ENCODE assay signal across 29 cellular contexts in genomic region chr21:27306821-27307746, GRCh38.
DNase-seq lines count a peak whose midpoint lies in the region; ATAC-seq and TF ChIP-seq lines count a peak whose summit lies in the region.
"Had no signal": no experiment of that assay in that cellular context is flagged by ENCODE, and none has a peak within 500 bp of the region (broad histone marks: within the 10 kb centered on the region; RNA-seq: fewer than 3 reads in every experiment).

No MANE protein-coding gene starts in this region.

- no peaks in the 10 kb centered on the region for H3K36me3 Mint-ChIP-seq in nephron (ENCODE audit: low read depth)
- H3K36me3 Mint-ChIP-seq: neural progenitor cell; stimulated activated memory B cell treated with anti-CD40 and anti-IgM and Interleukin-4, amounts not matched to agents 10 μg/mL and 1 μg/mL and 100 μg/mL, for 72 hours had no signal

- H3K27me3 Mint-ChIP-seq in nephron (ENCODE audit: low read depth): peaks cover under 1% of the 10 kb centered on the region
- H3K27me3 Mint-ChIP-seq: activated CD4-positive, alpha-beta memory T cell treated with anti-CD3 and anti-CD28 coated beads, Interleukin-2, amount 10 ng/mL, durations not matched to agents 7 days and 5 days; stimulated activated memory B cell treated with anti-CD40 and anti-IgM and Interleukin-4, amounts not matched to agents 10 μg/mL and 1 μg/mL and 100 μg/mL, for 72 hours; T-helper 17 cell had no signal

- peak overlapping the region; percentile 49 to 95 (median 79) for H3K27ac Mint-ChIP-seq in nephron
- H3K27ac Mint-ChIP-seq: activated CD4-positive, alpha-beta memory T cell treated with anti-CD3 and anti-CD28 coated beads, Interleukin-2, amount 10 ng/mL, durations not matched to agents 7 days and 5 days; neural progenitor cell; stimulated activated memory B cell treated with anti-CD40 and anti-IgM and Interleukin-4, amounts not matched to agents 10 μg/mL and 1 μg/mL and 100 μg/mL, for 72 hours; T-helper 17 cell had no signal

- H3K9me3 Mint-ChIP-seq in nephron: peaks cover 11% of the 10 kb centered on the region
- H3K9me3 Mint-ChIP-seq: neural progenitor cell had no signal

- intact Hi-C loops in Right ventricle myocardium superior (cut with DNase I): no loop called here

- peak; percentile 90 for ATAC-seq in Right ventricle myocardium superior (ENCODE audit: poor library complexity)
- ATAC-seq in gastroesophageal sphincter: peak; percentile 85
- no peak for ATAC-seq in foreskin keratinocyte
- ATAC-seq in GM21360 (IDR thresholded peaks at IDR 0.05; ENCODE audit: unreplicated experiment): no peak
- ATAC-seq: stimulated activated memory B cell treated with anti-CD40 and anti-IgM and Interleukin-4, amounts not matched to agents 10 μg/mL and 1 μg/mL and 100 μg/mL, for 72 hours; T-helper 17 cell had no signal

- H3K36me3 ChIP-seq in right atrium auricular region (no peaks in the 10 kb centered on the region), gastroesophageal sphincter (no peaks in the 10 kb centered on the region)
- H3K36me3 ChIP-seq: BLaER1, colonic mucosa, neural progenitor cell, sigmoid colon had no signal

- H3K9me3 ChIP-seq in right atrium auricular region (no peaks in the 10 kb centered on the region), gastroesophageal sphincter (no peaks in the 10 kb centered on the region)
- H3K9me3 ChIP-seq: BLaER1, colonic mucosa, sigmoid colon had no signal

- peaks cover 13% of the 10 kb centered on the region for H3K4me1 Mint-ChIP-seq in nephron
- H3K4me1 Mint-ChIP-seq: activated CD4-positive, alpha-beta memory T cell treated with anti-CD3 and anti-CD28 coated beads, Interleukin-2, amount 10 ng/mL, durations not matched to agents 7 days and 5 days; neural progenitor cell; stimulated activated memory B cell treated with anti-CD40 and anti-IgM and Interleukin-4, amounts not matched to agents 10 μg/mL and 1 μg/mL and 100 μg/mL, for 72 hours; T-helper 17 cell had no signal

- H3K27ac ChIP-seq in right atrium auricular region: peak overlapping the region in 1 of 2 donors; percentile 6
- peak overlapping the region in 1 of 4 donors; percentile 10 for H3K27ac ChIP-seq in gastroesophageal sphincter
- H3K27ac ChIP-seq in foreskin keratinocyte: no peak overlapping the region
- H3K27ac ChIP-seq: BLaER1, colonic mucosa, neural progenitor cell had no signal

- H3K4me1 ChIP-seq in right atrium auricular region: no peaks in the 10 kb centered on the region
- H3K4me1 ChIP-seq in gastroesophageal sphincter: peaks cover 0 to 9% (median 0%) of the 10 kb centered on the region in 3 donors
- H3K4me1 ChIP-seq in foreskin keratinocyte: no peaks in the 10 kb centered on the region
- H3K4me1 ChIP-seq: BLaER1, colonic mucosa, neural progenitor cell had no signal

- H3K4me3 ChIP-seq in right atrium auricular region (no peak overlapping the region), gastroesophageal sphincter (no peak overlapping the region)
- H3K4me3 ChIP-seq: BLaER1, colonic mucosa, neural progenitor cell, sigmoid colon had no signal

- H3K27me3 ChIP-seq in right atrium auricular region (no peaks in the 10 kb centered on the region), gastroesophageal sphincter (no peaks in the 10 kb centered on the region), foreskin keratinocyte (no peaks in the 10 kb centered on the region)
- H3K27me3 ChIP-seq: BLaER1, colonic mucosa, neural progenitor cell, sigmoid colon had no signal

- no peak for DNase-seq in Right ventricle myocardium superior
- no peak for DNase-seq in right atrium auricular region (ENCODE audit: low spot score)
- DNase-seq in foreskin keratinocyte: no peak
- DNase-seq in mesenteric fat pad (ENCODE audit: low spot score): no peak
- no peak for DNase-seq in NCI-H1930 (lab: John Stamatoyannopoulos, UW)
- DNase-seq: activated CD4-positive, alpha-beta memory T cell treated with anti-CD3 and anti-CD28 coated beads, Interleukin-2, amount 10 ng/mL, durations not matched to agents 7 days and 5 days; activated CD4-positive, CD25-positive, alpha-beta regulatory T cell treated with anti-CD3 and anti-CD28 coated beads, Interleukin-2, amount 50 U/mL, for 72 hours; activated CD8-positive, alpha-beta memory T cell treated with anti-CD3 and anti-CD28 coated beads, Interleukin-2, amount 50 U/mL, for 48 hours; activated naive CD4-positive, alpha-beta T cell treated with anti-CD3 and anti-CD28 coated beads, Interleukin-2, amount 50 U/mL, for 16 hours; colonic mucosa; effector memory CD4-positive, alpha-beta T cell; erythroblast; GF-D8; KG1; kidney; mammary epithelial cell; MM.1S; NCI-H1417 treated with DMSO at 0.1 percent for 48 hours; NCI-H446; NCI-H774; sigmoid colon; stimulated activated CD4-positive, alpha-beta T cell treated with anti-CD3 and anti-CD28 coated beads, Interleukin-4, amount 100 ng/mL, for 4 hours; T-helper 17 cell had no signal

- no peak for TF ChIP-seq POLR2A in gastroesophageal sphincter (IDR thresholded peaks at IDR 0.05)

- TF ChIP-seq CTCF in right atrium auricular region (IDR thresholded peaks at IDR 0.05) (no peak), gastroesophageal sphincter (IDR thresholded peaks at IDR 0.05) (no peak), nephron (IDR thresholded peaks at IDR 0.05; ENCODE audit: unreplicated experiment in 3 of 3) (no peak), foreskin keratinocyte (conservative IDR thresholded peaks at IDR 0.05) (no peak)

- no peak overlapping the region for H3K4me3 Mint-ChIP-seq in nephron
- H3K4me3 Mint-ChIP-seq: activated CD4-positive, alpha-beta memory T cell treated with anti-CD3 and anti-CD28 coated beads, Interleukin-2, amount 10 ng/mL, durations not matched to agents 7 days and 5 days; neural progenitor cell; stimulated activated memory B cell treated with anti-CD40 and anti-IgM and Interleukin-4, amounts not matched to agents 10 μg/mL and 1 μg/mL and 100 μg/mL, for 72 hours; T-helper 17 cell had no signal

- TF ChIP-seq EP300 in gastroesophageal sphincter (IDR thresholded peaks at IDR 0.05): no peak

- WGBS in gastroesophageal sphincter (ENCODE audit: low coverage in 1 of 2), 2 donors: 37 to 46% methylated on average over 4 of the region's 4 CpGs

Comparison
In these comparisons a context has a peak if more than half of its experiments do, and no peak if none do; other contexts are left out.
1. ATAC-seq: peak in Right ventricle myocardium superior (single experiment) and gastroesophageal sphincter (single experiment); none in foreskin keratinocyte (single experiment) and GM21360 (single experiment).